Comparison of ENCODE assay signal across 10 cellular contexts in genomic region chr7:112448376-112448775, GRCh38. TPM values are rescaled to one million over a fixed set of nuclear protein-coding genes. Genes with fewer than 3 reads are reported as not detected.
DNase-seq lines count a peak whose midpoint lies in the region; ATAC-seq and TF ChIP-seq lines count a peak whose summit lies in the region.
"Had no signal": no experiment of that assay in that cellular context is flagged by ENCODE, and none has a peak within 500 bp of the region (broad histone marks: within the 10 kb centered on the region; RNA-seq: fewer than 3 reads in every experiment).

No MANE protein-coding gene starts in this region.

- no peak for DNase-seq in stimulated activated naive CD8-positive, alpha-beta T cell treated with anti-CD3 and anti-CD28 coated beads, Interleukin-15, amount 100 ng/mL, for 72 hours
- DNase-seq in chondrocyte (ENCODE audit: low spot score) (no peak), NCI-H1417 treated with DMSO at 0.1 percent for 48 hours (lab: John Stamatoyannopoulos, UW) (no peak), NCI-H526 (lab: John Stamatoyannopoulos, UW) (no peak), NCI-H2029 (lab: John Stamatoyannopoulos, UW) (no peak)
- DNase-seq: activated CD8-positive, alpha-beta memory T cell treated with anti-CD3 and anti-CD28 coated beads, Interleukin-2, amount 10 ng/mL, durations not matched to agents 7 days and 5 days had no signal

- TF ChIP-seq CTCF in chondrocyte (IDR thresholded peaks at IDR 0.05) (no peak), neutrophil (IDR thresholded peaks at IDR 0.05) (no peak)

- H3K4me1 Mint-ChIP-seq in stimulated activated naive CD8-positive, alpha-beta T cell treated with anti-CD3 and anti-CD28 coated beads, Interleukin-15, Interleukin-2, amounts not matched to agents 100 ng/mL and 50 ng/mL, for 24 hours (ENCODE audit: low read depth) = peaks cover 40% of the 10 kb centered on the region
- peaks cover 41% of the 10 kb centered on the region for H3K4me1 Mint-ChIP-seq in stimulated activated naive CD8-positive, alpha-beta T cell treated with anti-CD3 and anti-CD28 coated beads, Interleukin-15, amount 100 ng/mL, for 72 hours
- peaks cover 27% of the 10 kb centered on the region for H3K4me1 Mint-ChIP-seq in chondrocyte (ENCODE audit: low read depth)

- peak overlapping the region; percentile 97 for H3K4me3 Mint-ChIP-seq in stimulated activated naive CD8-positive, alpha-beta T cell treated with anti-CD3 and anti-CD28 coated beads, Interleukin-15, Interleukin-2, amounts not matched to agents 100 ng/mL and 50 ng/mL, for 24 hours
- peak overlapping the region in 1 of 2 donors; percentile 99 for H3K4me3 Mint-ChIP-seq in stimulated activated naive CD8-positive, alpha-beta T cell treated with anti-CD3 and anti-CD28 coated beads, Interleukin-15, amount 100 ng/mL, for 72 hours
- no peak overlapping the region for H3K4me3 Mint-ChIP-seq in chondrocyte (ENCODE audit: unreplicated experiment)

- H3K4me1 ChIP-seq in neutrophil (ENCODE audit: control insufficient read depth in 1 of 2, insufficient read depth in 1 of 2, low read depth in 1 of 2, low read length in 1 of 2) = peaks cover 79 to 87% of the 10 kb centered on the region in 2 experiments

- no peak for ATAC-seq in stimulated activated naive CD8-positive, alpha-beta T cell treated with anti-CD3 and anti-CD28 coated beads, Interleukin-15, amount 100 ng/mL, for 72 hours
- ATAC-seq in HG03280 (IDR thresholded peaks at IDR 0.05; ENCODE audit: unreplicated experiment) = no peak
- ATAC-seq: activated CD8-positive, alpha-beta memory T cell treated with anti-CD3 and anti-CD28 coated beads, Interleukin-2, amount 10 ng/mL, durations not matched to agents 7 days and 5 days; sciatic nerve had no signal

- no peaks in the 10 kb centered on the region for H3K27me3 ChIP-seq in neutrophil

- no peaks in the 10 kb centered on the region for H3K27me3 Mint-ChIP-seq in stimulated activated naive CD8-positive, alpha-beta T cell treated with anti-CD3 and anti-CD28 coated beads, Interleukin-15, Interleukin-2, amounts not matched to agents 100 ng/mL and 50 ng/mL, for 24 hours
- no peaks in the 10 kb centered on the region for H3K27me3 Mint-ChIP-seq in stimulated activated naive CD8-positive, alpha-beta T cell treated with anti-CD3 and anti-CD28 coated beads, Interleukin-15, amount 100 ng/mL, for 72 hours
- H3K27me3 Mint-ChIP-seq in chondrocyte (ENCODE audit: low read depth) = no peaks in the 10 kb centered on the region
- H3K27me3 Mint-ChIP-seq: activated CD8-positive, alpha-beta memory T cell treated with anti-CD3 and anti-CD28 coated beads, Interleukin-2, amount 10 ng/mL, durations not matched to agents 7 days and 5 days had no signal

- no peaks in the 10 kb centered on the region for H3K9me3 Mint-ChIP-seq in stimulated activated naive CD8-positive, alpha-beta T cell treated with anti-CD3 and anti-CD28 coated beads, Interleukin-15, Interleukin-2, amounts not matched to agents 100 ng/mL and 50 ng/mL, for 24 hours
- H3K9me3 Mint-ChIP-seq in stimulated activated naive CD8-positive, alpha-beta T cell treated with anti-CD3 and anti-CD28 coated beads, Interleukin-15, amount 100 ng/mL, for 72 hours = no peaks in the 10 kb centered on the region
- no peaks in the 10 kb centered on the region for H3K9me3 Mint-ChIP-seq in chondrocyte (ENCODE audit: low read depth)

- H3K36me3 ChIP-seq in neutrophil = no peaks in the 10 kb centered on the region

- no peaks in the 10 kb centered on the region for H3K9me3 ChIP-seq in neutrophil

- H3K36me3 Mint-ChIP-seq in stimulated activated naive CD8-positive, alpha-beta T cell treated with anti-CD3 and anti-CD28 coated beads, Interleukin-15, Interleukin-2, amounts not matched to agents 100 ng/mL and 50 ng/mL, for 24 hours (ENCODE audit: low read depth) = peaks cover 14% of the 10 kb centered on the region
- peaks cover 1% of the 10 kb centered on the region for H3K36me3 Mint-ChIP-seq in chondrocyte (ENCODE audit: low read depth)
- H3K36me3 Mint-ChIP-seq: activated CD8-positive, alpha-beta memory T cell treated with anti-CD3 and anti-CD28 coated beads, Interleukin-2, amount 10 ng/mL, durations not matched to agents 7 days and 5 days had no signal

- H3K4me3 ChIP-seq in neutrophil (ENCODE audit: low read depth in 1 of 2, low read length in 1 of 2) = peak overlapping the region; percentile 94 to 96

- peak overlapping the region; percentile 93 for H3K27ac ChIP-seq in neutrophil

- peak overlapping the region; percentile 98 for H3K27ac Mint-ChIP-seq in stimulated activated naive CD8-positive, alpha-beta T cell treated with anti-CD3 and anti-CD28 coated beads, Interleukin-15, Interleukin-2, amounts not matched to agents 100 ng/mL and 50 ng/mL, for 24 hours
- no peak overlapping the region for H3K27ac Mint-ChIP-seq in stimulated activated naive CD8-positive, alpha-beta T cell treated with anti-CD3 and anti-CD28 coated beads, Interleukin-15, amount 100 ng/mL, for 72 hours
- H3K27ac Mint-ChIP-seq in chondrocyte (ENCODE audit: unreplicated experiment) = peak overlapping the region; percentile 100

RNA-seq across cellular contexts. Expression of gene IFRD1, which starts 1.9 kb away (rescaled TPM):
- 69.2 to 108 TPM (median 106 TPM) in 3 replicates for total RNA-seq in chondrocyte

RNA-seq across cellular contexts. Expression of gene LSMEM1, which starts 32.4 kb away (rescaled TPM):
- 1.5 to 4.0 TPM (median 3.3 TPM) in 3 replicates for total RNA-seq in chondrocyte

Comparison
In these comparisons a context has a peak if more than half of its experiments do, and no peak if none do; other contexts are left out.
1. H3K27ac Mint-ChIP-seq: peak in stimulated activated naive CD8-positive, alpha-beta T cell treated with anti-CD3 and anti-CD28 coated beads, Interleukin-15, Interleukin-2, amounts not matched to agents 100 ng/mL and 50 ng/mL, for 24 hours (single experiment) and chondrocyte (single experiment); none in stimulated activated naive CD8-positive, alpha-beta T cell treated with anti-CD3 and anti-CD28 coated beads, Interleukin-15, amount 100 ng/mL, for 72 hours (0 of 2).